ENCODE assay signal across 12 cellular contexts in genomic region chr9:112119225-112120045, GRCh38. TPM values are rescaled to one million over a fixed set of nuclear protein-coding genes. Genes with fewer than 3 reads are reported as not detected.
DNase-seq lines count a peak whose midpoint lies in the region; ATAC-seq and TF ChIP-seq lines count a peak whose summit lies in the region.
"Had no signal": no experiment of that assay in that cellular context is flagged by ENCODE, and none has a peak within 500 bp of the region (broad histone marks: within the 10 kb centered on the region; RNA-seq: fewer than 3 reads in every experiment).

No MANE protein-coding gene starts in this region.

- POLR2A ChIA-PET in HEK293T (lab: Yijun Ruan, JAX), result no interaction called here

- H3K27ac ChIP-seq in left lung (peak overlapping the region; percentile 34 to 66), skin epidermis (peak overlapping the region in 15 of 21 experiments; percentile 40 to 82 (median 64))

- no peak overlapping the region for H3K4me3 ChIP-seq in astrocyte of the spinal cord (ENCODE audit: low read depth, low read length)
- no peak overlapping the region for H3K4me3 ChIP-seq in left lung
- no peak overlapping the region for H3K4me3 ChIP-seq in skin epidermis

- CTCF ChIA-PET in HEK293T (lab: Yijun Ruan, JAX), result no interaction called here

- in situ Hi-C loops in astrocyte of the spinal cord (cut with HindIII; ENCODE audit: low sequenced_read_pairs), result no loop called here

- TF ChIP-seq CTCF in astrocyte of the spinal cord (IDR thresholded peaks at IDR 0.05; ENCODE audit: low read depth, low read length) (no peak), left lung (IDR thresholded peaks at IDR 0.05) (no peak)

- peaks cover 0 to 62% of the 10 kb centered on the region in 2 donors for H3K36me3 ChIP-seq in left lung

- ATAC-seq in left lung (peak; percentile 87), HG03460 (IDR thresholded peaks at IDR 0.05; ENCODE audit: unreplicated experiment) (no peak)
- ATAC-seq: SK-N-SH treated with all-trans-retinoic acid at 6 μM for 48 hours; stimulated activated naive CD8-positive, alpha-beta T cell treated with anti-CD3 and anti-CD28 coated beads, Interleukin-15, Interleukin-2, amounts not matched to agents 100 U/mL and 50 U/mL, for 24 hours had no signal

- H3K27me3 ChIP-seq in left lung, result no peaks in the 10 kb centered on the region

- intact Hi-C loops in left lung (cut with DNase I), result no loop called here

- H3K9me3 ChIP-seq in left lung, result no peaks in the 10 kb centered on the region

- DNase-seq in HuH-7 (ENCODE audit: low spot score) (peak; percentile 74), astrocyte of the spinal cord (ENCODE audit: low read depth, low spot score) (peak; percentile 65), left lung (peak in 1 of 2 donors; percentile 49), HEK293T (ENCODE audit: extremely low spot score) (no peak), T-helper 2 cell (no peak)
- DNase-seq in stimulated activated CD4-positive, alpha-beta T cell treated with anti-CD3 and anti-CD28 coated beads, Interleukin-12 subunit alpha, Interleukin-12 subunit beta, amount 100 ng/mL, for 4 hours, result no peak
- DNase-seq: KG1; NCI-H446; stimulated activated naive CD8-positive, alpha-beta T cell treated with anti-CD3 and anti-CD28 coated beads, Interleukin-15, Interleukin-2, amounts not matched to agents 100 U/mL and 50 U/mL, for 24 hours had no signal

- H3K4me1 ChIP-seq in left lung, result peaks cover 0 to 6% of the 10 kb centered on the region in 2 donors

TF ChIP-seq in HEK293T, 16 proteins besides CTCF, POLR2A, EP300 and RAD21:
- TF ChIP-seq ARNT (IDR thresholded peaks at IDR 0.05), result no peak
- TF ChIP-seq ELF4 (IDR thresholded peaks at IDR 0.05), result no peak
- no peak for TF ChIP-seq L3MBTL2 (conservative IDR thresholded peaks at IDR 0.05)
- TF ChIP-seq FOXA1 (IDR thresholded peaks at IDR 0.05), result no peak
- no peak for TF ChIP-seq LEF1 (IDR thresholded peaks at IDR 0.05; ENCODE audit: borderline replicate concordance)
- TF ChIP-seq HDGF (IDR thresholded peaks at IDR 0.05; ENCODE audit: borderline replicate concordance), result no peak
- no peak for TF ChIP-seq TARDBP (IDR thresholded peaks at IDR 0.05)
- no peak for TF ChIP-seq SP1 (IDR thresholded peaks at IDR 0.05)
- TF ChIP-seq CTBP1 (IDR thresholded peaks at IDR 0.05; ENCODE audit: borderline replicate concordance), result no peak
- TF ChIP-seq FOXK2 (IDR thresholded peaks at IDR 0.05), result no peak
- no peak for TF ChIP-seq ZNF384 (IDR thresholded peaks at IDR 0.05)
- TF ChIP-seq SUZ12 (IDR thresholded peaks at IDR 0.05), result no peak
- no peak for TF ChIP-seq BHLHE40 (IDR thresholded peaks at IDR 0.05; ENCODE audit: borderline replicate concordance)
- TF ChIP-seq FOXM1 (IDR thresholded peaks at IDR 0.05; ENCODE audit: borderline replicate concordance), result no peak
- TF ChIP-seq, protein P1, sequence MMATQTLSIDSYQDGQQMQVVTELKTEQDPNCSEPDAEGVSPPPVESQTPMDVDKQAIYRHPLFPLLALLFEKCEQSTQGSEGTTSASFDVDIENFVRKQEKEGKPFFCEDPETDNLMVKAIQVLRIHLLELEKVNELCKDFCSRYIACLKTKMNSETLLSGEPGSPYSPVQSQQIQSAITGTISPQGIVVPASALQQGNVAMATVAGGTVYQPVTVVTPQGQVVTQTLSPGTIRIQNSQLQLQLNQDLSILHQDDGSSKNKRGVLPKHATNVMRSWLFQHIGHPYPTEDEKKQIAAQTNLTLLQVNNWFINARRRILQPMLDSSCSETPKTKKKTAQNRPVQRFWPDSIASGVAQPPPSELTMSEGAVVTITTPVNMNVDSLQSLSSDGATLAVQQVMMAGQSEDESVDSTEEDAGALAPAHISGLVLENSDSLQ (IDR thresholded peaks at IDR 0.05), result no peak
- TF ChIP-seq NFRKB (IDR thresholded peaks at IDR 0.05), result no peak

RNA-seq across cellular contexts. Expression of gene SUSD1, which starts 55.7 kb away (rescaled TPM):
- 10 to 100 TPM; 31.3 to 32.9 TPM for total RNA-seq in left lung

Comparison
In these comparisons a context has a peak if more than half of its experiments do, and no peak if none do; other contexts are left out.
1. DNase-seq: peak in HuH-7 (single experiment) and astrocyte of the spinal cord (single experiment); none in stimulated activated CD4-positive, alpha-beta T cell treated with anti-CD3 and anti-CD28 coated beads, Interleukin-12 subunit alpha, Interleukin-12 subunit beta, amount 100 ng/mL, for 4 hours (single experiment), HEK293T (single experiment) and T-helper 2 cell (0 of 5).